Comparison of ENCODE assay signal across 22 cellular contexts in genomic region chr3:171242951-171243350, GRCh38.
"Had no signal": no experiment of that assay in that cellular context is flagged by ENCODE, and none has a peak within 500 bp of the region (broad histone marks: within the 10 kb centered on the region; RNA-seq: fewer than 3 reads in every experiment).

No MANE protein-coding gene starts in this region.

- H3K27ac Mint-ChIP-seq: memory B cell; mesothelial cell of epicardium; naive B cell; naive thymus-derived CD8-positive, alpha-beta T cell had no signal

- H3K4me3 Mint-ChIP-seq: memory B cell; mesothelial cell of epicardium; naive B cell; naive thymus-derived CD8-positive, alpha-beta T cell had no signal

- DNase-seq: dermis blood vessel endothelial cell; dorsolateral prefrontal cortex; effector CD4-positive, alpha-beta T cell; effector memory CD4-positive, alpha-beta T cell; esophagus squamous epithelium; foreskin fibroblast; foreskin melanocyte; gastrocnemius medialis; glutamatergic neuron; head of caudate nucleus; heart right ventricle; hippocampal formation; left cardiac atrium; left lung; left ventricle myocardium superior; lower lobe of right lung; mucosa of descending colon; naive B cell; naive thymus-derived CD8-positive, alpha-beta T cell had no signal

- H3K4me1 ChIP-seq: heart right ventricle, left lung, lower lobe of right lung had no signal

- H3K27me3 ChIP-seq: dorsolateral prefrontal cortex, esophagus squamous epithelium, gastrocnemius medialis, heart right ventricle, left lung had no signal

- H3K9me3 ChIP-seq: esophagus squamous epithelium, gastrocnemius medialis, left lung, lower lobe of right lung, mucosa of descending colon had no signal

- H3K27ac ChIP-seq: coronary artery, dorsolateral prefrontal cortex, esophagus squamous epithelium, gastrocnemius medialis, heart right ventricle, left lung, lower lobe of right lung had no signal

- H3K36me3 Mint-ChIP-seq: memory B cell, mesothelial cell of epicardium, naive B cell had no signal

- H3K27me3 Mint-ChIP-seq: memory B cell; naive B cell; naive thymus-derived CD8-positive, alpha-beta T cell had no signal

- ATAC-seq: heart right ventricle; left cardiac atrium; left lung; left ventricle myocardium superior; lower lobe of right lung; mucosa of descending colon; naive thymus-derived CD8-positive, alpha-beta T cell had no signal

- H3K36me3 ChIP-seq: esophagus squamous epithelium, gastrocnemius medialis, heart right ventricle, left lung, lower lobe of right lung had no signal

- H3K4me1 Mint-ChIP-seq: memory B cell, mesothelial cell of epicardium, naive B cell had no signal

- H3K4me3 ChIP-seq: coronary artery, dorsolateral prefrontal cortex, esophagus squamous epithelium, gastrocnemius medialis, heart right ventricle, left lung, lower lobe of right lung, mucosa of descending colon had no signal
